In genomic region chr10:89207181-89207800, GRCh38 we compare ENCODE assay signal across 9 cellular contexts. TPM values are rescaled to one million over a fixed set of nuclear protein-coding genes. Genes with fewer than 3 reads are reported as not detected.
DNase-seq lines count a peak whose midpoint lies in the region; ATAC-seq and TF ChIP-seq lines count a peak whose summit lies in the region.
"Had no signal": no experiment of that assay in that cellular context is flagged by ENCODE, and none has a peak within 500 bp of the region (broad histone marks: within the 10 kb centered on the region; RNA-seq: fewer than 3 reads in every experiment).

CH25H (minus strand) TSS chr10:89207317; CDS start chr10:89207292, 25 bp downstream.

- H3K4me3 ChIP-seq in HUES64 (ENCODE audit: low read length): peak within 1 kb of the TSS; percentile 49

- no peaks in the 10 kb centered on the region for H3K36me3 Mint-ChIP-seq in WTC11

- POLR2A ChIA-PET in WTC11 (lab: Charles Lee): interaction anchor here (0.9 to 1.1 kb wide), 2 partner anchors 217 to 436 kb away, joined by 3 read pairs; partner anchors contain the start of gene FAS

- H3K27me3 Mint-ChIP-seq in WTC11 (ENCODE audit: low read depth): peaks cover 4% of the 10 kb centered on the region; the same call in 1 of the 2 replicates

- peaks cover 85% of the 10 kb centered on the region for H3K27me3 ChIP-seq in HUES64 (ENCODE audit: insufficient read depth, low read length)

- no peaks in the 10 kb centered on the region for H3K9me3 ChIP-seq in HUES64 (ENCODE audit: insufficient read depth, low read depth, low read length)

- intact Hi-C loops in left colon (cut with DNase I, micrococcal nuclease): no loop called here

- H3K36me3 ChIP-seq in HUES64 (ENCODE audit: insufficient read depth, low read length): no peaks in the 10 kb centered on the region

- DNase-seq in DMS53 (lab: John Stamatoyannopoulos, UW) (peak; percentile 85), WTC11 (ENCODE audit: low spot score) (peak; percentile 62), dermis microvascular lymphatic vessel endothelial cell (ENCODE audit: low read depth in 2 of 2) (peak; percentile 59 to 86), left colon (peak; percentile 70), GM19238 (ENCODE audit: insufficient read length, low spot score) (no peak)
- DNase-seq in stimulated activated CD4-positive, alpha-beta T cell treated with anti-CD3 and anti-CD28 coated beads, Interleukin-12 subunit alpha, Interleukin-12 subunit beta, amount 100 ng/mL, for 4 hours: peak; percentile 41

- H3K27ac Mint-ChIP-seq in WTC11: no peak within 1 kb of the TSS

- peak within 1 kb of the TSS; percentile 74 for H3K4me3 Mint-ChIP-seq in WTC11

- WGBS in HUES64: 2% methylated on average over 28 of the region's 28 CpGs

- no peak for TF ChIP-seq CTCF in WTC11 (IDR thresholded peaks at IDR 0.05)

- H3K9ac ChIP-seq in HUES64 (ENCODE audit: low read depth, low read length): no peak within 1 kb of the TSS

- no peak within 1 kb of the TSS for H3K27ac ChIP-seq in HUES64 (ENCODE audit: low read depth, low read length)

- H3K9me3 Mint-ChIP-seq in WTC11: no peaks in the 10 kb centered on the region

- CTCF ChIA-PET in WTC11 (lab: Charles Lee): interaction anchor here (0.8 to 3.2 kb wide), 16 partner anchors 8 to 479 kb away, joined by 3 to 41 read pairs (median 5); partner anchors contain the start of genes FAS, LIPA and STAMBPL1

- H3K4me1 ChIP-seq in HUES64 (ENCODE audit: insufficient read depth, low read length): peaks cover 18% of the 10 kb centered on the region

- peaks cover 20% of the 10 kb centered on the region for H3K4me1 Mint-ChIP-seq in WTC11

- ATAC-seq in WTC11 (peak; percentile 66), left colon (peak; percentile 70), GM18870 (IDR thresholded peaks at IDR 0.05; ENCODE audit: unreplicated experiment) (no peak)

TF ChIP-seq in WTC11, 78 proteins besides CTCF, POLR2A, EP300 and RAD21:
- TF ChIP-seq STAT6 (CRISPR knock-in tag; conservative IDR thresholded peaks at IDR 0.05; ENCODE audit: low read depth) (0 out of 2 replicates have a peak, but pooled peaks have one; percentile 17), KAT7 (CRISPR knock-in tag; IDR thresholded peaks at IDR 0.05; ENCODE audit: borderline replicate concordance) (peak; percentile 26; the same call in 1 of the 2 replicates), NFYB (CRISPR knock-in tag; conservative IDR thresholded peaks at IDR 0.05; ENCODE audit: low read depth) (no peak)
TF ChIP-seq in WTC11: peak in this region for 2.

RNA-seq across cellular contexts. Expression of gene CH25H, which starts in this region (rescaled TPM):
- polyA plus RNA-seq in HUES64 (2013, experiment 1 of 2): 0.15 TPM
- polyA plus RNA-seq in HUES64 (2013, experiment 2 of 2): 0.25 TPM
- total RNA-seq in WTC11 (2021) (0.11 to 0.14 TPM in 2 of 3 replicates, not detected in the other), dermis microvascular lymphatic vessel endothelial cell (3.6 and 3.9 TPM in 2 replicates), left colon (1 to 10 TPM in 1 of 2 donors, under 1 TPM in 1; 0.46 to 1.3 TPM)
- total RNA-seq: T-helper 2 cell treated with Interferon-gamma antibody and Interleukin-4, amounts not matched to agents 100 ng/mL and 5 ng/mL, for 36 hours had no signal

Comparison
In these comparisons a context has a peak if more than half of its experiments do, and no peak if none do; other contexts are left out.
1. Peak in DNase-seq and ATAC-seq in WTC11; RNA of the gene not detected or under 1 TPM.